Comparison of ENCODE assay signal across 10 cellular contexts in the genomic region with DNA sequence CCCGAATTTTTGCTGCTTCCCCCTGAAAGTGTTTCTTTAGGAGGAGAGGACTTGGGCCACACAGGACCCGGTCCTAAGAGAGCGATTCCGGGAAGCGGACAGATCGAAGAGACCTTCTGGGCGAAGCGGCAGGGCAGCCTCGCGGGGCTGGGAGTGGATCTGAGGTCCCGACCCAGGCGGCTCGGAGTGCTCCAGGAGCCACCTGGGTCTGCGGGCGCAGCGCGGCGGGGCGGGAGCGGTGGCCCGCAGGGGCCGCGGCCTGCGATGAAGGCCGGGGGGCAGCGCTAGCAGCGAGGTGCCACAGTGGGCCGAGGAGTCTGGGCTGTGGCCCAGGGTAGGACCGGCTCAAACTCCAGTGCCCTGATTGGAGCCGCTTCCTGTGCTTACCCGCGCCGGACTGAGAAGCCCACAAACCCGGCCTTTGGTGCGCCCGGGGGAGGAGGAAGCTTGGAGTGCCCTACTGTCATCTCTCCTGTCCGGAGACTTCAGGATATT. TPM values are rescaled to one million over a fixed set of nuclear protein-coding genes. Genes with fewer than 3 reads are reported as not detected.
DNase-seq lines count a peak whose midpoint lies in the region; ATAC-seq, FAIRE-seq and TF ChIP-seq lines count a peak whose summit lies in the region.
"Had no signal": no experiment of that assay in that cellular context is flagged by ENCODE, and none has a peak within 500 bp of the region (broad histone marks: within the 10 kb centered on the region; RNA-seq: fewer than 3 reads in every experiment).

No MANE protein-coding gene starts in this region.

- H3K36me3 ChIP-seq in HUES48 (ENCODE audit: control insufficient read depth, insufficient read depth, low read length) (no peaks in the 10 kb centered on the region), astrocyte (ENCODE audit: insufficient read depth, low read length) (no peaks in the 10 kb centered on the region), iPS-20b (ENCODE audit: insufficient read depth, low read depth, low read length) (no peaks in the 10 kb centered on the region), skeletal muscle satellite cell (ENCODE audit: insufficient read depth, low read length) (no peaks in the 10 kb centered on the region)

- H3K27ac ChIP-seq in HUES48 (ENCODE audit: low read depth, low read length) (no peak overlapping the region), astrocyte (ENCODE audit: low read depth, low read length) (peak overlapping the region; percentile 79), iPS-20b (ENCODE audit: low read length) (no peak overlapping the region)

- H3K27me3 ChIP-seq in HUES48 (ENCODE audit: control insufficient read depth, insufficient read depth, low read length) (peaks cover 61% of the 10 kb centered on the region), astrocyte (ENCODE audit: insufficient read depth, low read length) (no peaks in the 10 kb centered on the region), iPS-20b (ENCODE audit: insufficient read depth, low read length) (peaks cover 59% of the 10 kb centered on the region), skeletal muscle satellite cell (ENCODE audit: control insufficient read depth, insufficient read depth, low read length) (no peaks in the 10 kb centered on the region)

- H3K4me3 ChIP-seq in HUES48 (ENCODE audit: low read depth, low read length) (peak overlapping the region; percentile 76), astrocyte (ENCODE audit: insufficient read depth, low read depth, low read length) (peak overlapping the region; percentile 82), iPS-20b (ENCODE audit: low read length) (peak overlapping the region; percentile 78), skeletal muscle satellite cell (ENCODE audit: low read length) (peak overlapping the region; percentile 82)

- peaks cover 49% of the 10 kb centered on the region for H3K4me1 Mint-ChIP-seq in astrocyte (ENCODE audit: low read depth, unreplicated experiment)

- peaks cover 11% of the 10 kb centered on the region for H4K20me1 ChIP-seq in astrocyte (ENCODE audit: insufficient read depth, low read length)

- DNase-seq in astrocyte (ENCODE audit: low read depth) (no peak), NCI-H1694 treated with DMSO at 0.1 percent for 48 hours (lab: John Stamatoyannopoulos, UW) (no peak), dedifferentiated amniotic fluid mesenchymal stem cell (ENCODE audit: extremely low spot score) (no peak)
- DNase-seq: NCI-H524 treated with DMSO at 0.1 percent for 48 hours had no signal

- H2AFZ ChIP-seq in astrocyte (ENCODE audit: low read depth, low read length), result peak overlapping the region; percentile 31

- FAIRE-seq in astrocyte (lab: Jason Lieb, UNC), result no peak
- FAIRE-seq: bronchial epithelial cell had no signal

- peak overlapping the region; percentile 100 for H3K27ac Mint-ChIP-seq in astrocyte (ENCODE audit: unreplicated experiment)

- H3K4me2 ChIP-seq in astrocyte (ENCODE audit: low read length), result peak overlapping the region; percentile 96
- peak overlapping the region; percentile 96 for H3K4me2 ChIP-seq in skeletal muscle satellite cell (ENCODE audit: low read length)

- TF ChIP-seq CTCF in astrocyte (IDR thresholded peaks at IDR 0.05; ENCODE audit: insufficient read depth, low read depth, low read length), result no peak

- H3K4me1 ChIP-seq in HUES48 (ENCODE audit: control insufficient read depth, insufficient read depth, low read length) (peaks cover 64% of the 10 kb centered on the region), astrocyte (ENCODE audit: insufficient read depth, low read length) (peaks cover 50% of the 10 kb centered on the region), iPS-20b (ENCODE audit: insufficient read depth, low read length) (peaks cover 59% of the 10 kb centered on the region), skeletal muscle satellite cell (ENCODE audit: control insufficient read depth, insufficient read depth, low read length) (peaks cover 50% of the 10 kb centered on the region)

- H3K79me2 ChIP-seq in astrocyte (ENCODE audit: insufficient read depth, low read length), result peaks cover 48% of the 10 kb centered on the region

- H3K9me3 Mint-ChIP-seq in astrocyte (ENCODE audit: unreplicated experiment), result no peaks in the 10 kb centered on the region

- peaks cover 18% of the 10 kb centered on the region for H3K36me3 Mint-ChIP-seq in astrocyte (ENCODE audit: low read depth, unreplicated experiment)

- ATAC-seq in HG03097 (IDR thresholded peaks at IDR 0.05; ENCODE audit: low FRiP score, unreplicated experiment), result no peak
- no peak for ATAC-seq in HG03354 (IDR thresholded peaks at IDR 0.05; ENCODE audit: poor library complexity, severe bottlenecking, unreplicated experiment)

- H3K9me3 ChIP-seq in HUES48 (ENCODE audit: control insufficient read depth, insufficient read depth, low read length) (no peaks in the 10 kb centered on the region), astrocyte (ENCODE audit: insufficient read depth, low read depth, low read length) (no peaks in the 10 kb centered on the region), iPS-20b (ENCODE audit: insufficient read depth, low read depth, low read length) (no peaks in the 10 kb centered on the region), skeletal muscle satellite cell (replicated peaks; ENCODE audit: low read length) (no peaks in the 10 kb centered on the region)

- H3K9ac ChIP-seq in HUES48 (ENCODE audit: low read depth, low read length), result peak overlapping the region; percentile 23; the same call in 1 of the 2 replicates
- H3K9ac ChIP-seq in astrocyte (ENCODE audit: low read length), result peak overlapping the region; percentile 92
- H3K9ac ChIP-seq in iPS-20b (ENCODE audit: low read depth, low read length), result peak overlapping the region; percentile 80; the same call in 1 of the 2 replicates
- peak overlapping the region; percentile 89 for H3K9ac ChIP-seq in skeletal muscle satellite cell (ENCODE audit: low read depth, low read length)

- no peaks in the 10 kb centered on the region for H3K27me3 Mint-ChIP-seq in astrocyte (ENCODE audit: low read depth, unreplicated experiment)

- peak overlapping the region; percentile 99 for H3K4me3 Mint-ChIP-seq in astrocyte (ENCODE audit: unreplicated experiment)

RNA-seq across cellular contexts. Expression of a gene that starts 1.8 kb away (rescaled TPM):
- total RNA-seq in astrocyte, result 53.4 and 69.9 TPM in 2 replicates
- 0.25 and 1.3 TPM in 2 replicates for total RNA-seq in skeletal muscle satellite cell (2012; rRNA removed)
- total RNA-seq: bronchial epithelial cell had no signal

RNA-seq across cellular contexts. Expression of a gene that starts 55.0 kb away (rescaled TPM):
- 11.6 and 11.9 TPM in 2 replicates for total RNA-seq in astrocyte
- total RNA-seq in skeletal muscle satellite cell (2012; rRNA removed), result 23.8 and 24.8 TPM in 2 replicates

Comparison
In these comparisons a context has a peak if more than half of its experiments do, and no peak if none do; other contexts are left out.
1. H3K9ac ChIP-seq: peak in every context shown above with its lines; median percentile 92 in astrocyte; 89 in skeletal muscle satellite cell; 80 in iPS-20b; 23 in HUES48.